In the genomic region with DNA sequence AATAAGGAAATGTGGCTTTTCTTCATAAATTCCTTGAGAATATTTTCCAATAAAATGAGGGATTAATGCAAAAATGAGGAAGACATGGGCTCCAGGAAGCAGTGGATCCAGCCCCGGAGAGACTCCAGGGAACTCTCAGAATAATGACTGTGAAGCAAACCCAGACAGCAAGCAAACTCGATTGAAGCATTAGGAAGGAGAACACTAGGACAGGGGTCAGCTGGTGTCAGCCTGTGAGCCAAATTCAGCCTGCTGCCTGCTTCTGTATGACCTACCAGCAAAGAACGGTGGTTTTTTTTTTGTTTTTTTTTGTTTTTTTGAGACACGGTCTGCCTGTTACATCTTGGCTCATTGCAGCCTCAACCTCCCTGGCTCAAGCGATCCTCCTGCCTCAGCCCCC, we compare ENCODE assay signal across 32 cellular contexts.
"Had no signal": no experiment of that assay in that cellular context is flagged by ENCODE, and none has a peak within 500 bp of the region (broad histone marks: within the 10 kb centered on the region; RNA-seq: fewer than 3 reads in every experiment).

No MANE protein-coding gene starts in this region.

- H3K36me3 Mint-ChIP-seq: activated CD8-positive, alpha-beta memory T cell treated with anti-CD3 and anti-CD28 coated beads, Interleukin-2, amount 10 ng/mL, durations not matched to agents 7 days and 5 days; activated naive CD8-positive, alpha-beta T cell treated with anti-CD3 and anti-CD28 coated beads for 36 hours had no signal

- DNase-seq: activated CD4-positive, alpha-beta memory T cell treated with anti-CD3 and anti-CD28 coated beads, Interleukin-2, amount 10 ng/mL, durations not matched to agents 7 days and 5 days; activated CD4-positive, alpha-beta T cell treated with anti-CD3 and anti-CD28 coated beads, Interleukin-2, amount 50 U/mL, for 1 hour; activated CD4-positive, CD25-positive, alpha-beta regulatory T cell; activated CD8-positive, alpha-beta memory T cell treated with anti-CD3 and anti-CD28 coated beads for 24 hours; activated CD8-positive, alpha-beta memory T cell treated with anti-CD3 and anti-CD28 coated beads, Interleukin-2, amount 10 ng/mL, durations not matched to agents 7 days and 5 days; activated CD8-positive, alpha-beta memory T cell treated with anti-CD3 and anti-CD28 coated beads, Interleukin-2, amount 50 U/mL, for 48 hours; activated effector memory CD4-positive, alpha-beta T cell treated with Interleukin-2 at 50 U/mL for 16 hours; activated naive CD4-positive, alpha-beta T cell; activated naive CD4-positive, alpha-beta T cell treated with anti-CD3 and anti-CD28 coated beads, Interleukin-2, amount 50 U/mL, for 16 hours; activated naive CD8-positive, alpha-beta T cell treated with anti-CD3 and anti-CD28 coated beads for 36 hours; activated T-cell treated with anti-CD3 and anti-CD28 coated beads, Interleukin-2, amount 50 U/mL, for 48 hours; amygdala; MM.1S; MV-4-11; NCI-H1092; NCI-H146; NCI-H187; NCI-H2029 treated with DMSO at 0.1 percent for 48 hours; NCI-H2107; NCI-H2171; NCI-H510A; NCI-H526; NCI-H774; SHP77; SJCRH30; T1000; WERI-Rb-1 had no signal

- H3K4me3 ChIP-seq: ascending aorta, cardiac muscle cell, SJCRH30, SK-N-MC had no signal

- H3K27ac ChIP-seq: ascending aorta, cardiac muscle cell, KMS-11, SJCRH30, SK-N-MC, WERI-Rb-1 had no signal

- H3K4me3 Mint-ChIP-seq: activated CD4-positive, alpha-beta memory T cell treated with anti-CD3 and anti-CD28 coated beads, Interleukin-2, amount 10 ng/mL, durations not matched to agents 7 days and 5 days; activated CD8-positive, alpha-beta memory T cell treated with anti-CD3 and anti-CD28 coated beads, Interleukin-2, amount 10 ng/mL, durations not matched to agents 7 days and 5 days; activated naive CD8-positive, alpha-beta T cell treated with anti-CD3 and anti-CD28 coated beads for 36 hours; central memory CD8-positive, alpha-beta T cell had no signal

- H3K9me3 Mint-ChIP-seq: activated CD4-positive, alpha-beta memory T cell treated with anti-CD3 and anti-CD28 coated beads, Interleukin-2, amount 10 ng/mL, durations not matched to agents 7 days and 5 days; central memory CD8-positive, alpha-beta T cell had no signal

- H3K27me3 ChIP-seq: ascending aorta, cardiac muscle cell, SJCRH30 had no signal

- H3K4me1 ChIP-seq: ascending aorta, SJCRH30 had no signal

- H3K4me2 ChIP-seq: KMS-11 had no signal

- H3K27me3 Mint-ChIP-seq: activated CD4-positive, alpha-beta memory T cell treated with anti-CD3 and anti-CD28 coated beads, Interleukin-2, amount 10 ng/mL, durations not matched to agents 7 days and 5 days; activated naive CD8-positive, alpha-beta T cell treated with anti-CD3 and anti-CD28 coated beads for 36 hours had no signal

- H3K9ac ChIP-seq: KMS-11 had no signal

- H3K36me3 ChIP-seq: ascending aorta, cardiac muscle cell, SJCRH30, WERI-Rb-1 had no signal

- H3K4me1 Mint-ChIP-seq: activated CD4-positive, alpha-beta memory T cell treated with anti-CD3 and anti-CD28 coated beads, Interleukin-2, amount 10 ng/mL, durations not matched to agents 7 days and 5 days; activated CD8-positive, alpha-beta memory T cell treated with anti-CD3 and anti-CD28 coated beads, Interleukin-2, amount 10 ng/mL, durations not matched to agents 7 days and 5 days; activated naive CD8-positive, alpha-beta T cell treated with anti-CD3 and anti-CD28 coated beads for 36 hours; central memory CD8-positive, alpha-beta T cell had no signal

- H3K9me3 ChIP-seq: ascending aorta, SJCRH30 had no signal

- H3K27ac Mint-ChIP-seq: activated CD4-positive, alpha-beta memory T cell treated with anti-CD3 and anti-CD28 coated beads, Interleukin-2, amount 10 ng/mL, durations not matched to agents 7 days and 5 days; activated CD8-positive, alpha-beta memory T cell treated with anti-CD3 and anti-CD28 coated beads, Interleukin-2, amount 10 ng/mL, durations not matched to agents 7 days and 5 days; activated naive CD8-positive, alpha-beta T cell treated with anti-CD3 and anti-CD28 coated beads for 36 hours had no signal
